Comparison of ENCODE assay signal across 8 cellular contexts in the genomic region with DNA sequence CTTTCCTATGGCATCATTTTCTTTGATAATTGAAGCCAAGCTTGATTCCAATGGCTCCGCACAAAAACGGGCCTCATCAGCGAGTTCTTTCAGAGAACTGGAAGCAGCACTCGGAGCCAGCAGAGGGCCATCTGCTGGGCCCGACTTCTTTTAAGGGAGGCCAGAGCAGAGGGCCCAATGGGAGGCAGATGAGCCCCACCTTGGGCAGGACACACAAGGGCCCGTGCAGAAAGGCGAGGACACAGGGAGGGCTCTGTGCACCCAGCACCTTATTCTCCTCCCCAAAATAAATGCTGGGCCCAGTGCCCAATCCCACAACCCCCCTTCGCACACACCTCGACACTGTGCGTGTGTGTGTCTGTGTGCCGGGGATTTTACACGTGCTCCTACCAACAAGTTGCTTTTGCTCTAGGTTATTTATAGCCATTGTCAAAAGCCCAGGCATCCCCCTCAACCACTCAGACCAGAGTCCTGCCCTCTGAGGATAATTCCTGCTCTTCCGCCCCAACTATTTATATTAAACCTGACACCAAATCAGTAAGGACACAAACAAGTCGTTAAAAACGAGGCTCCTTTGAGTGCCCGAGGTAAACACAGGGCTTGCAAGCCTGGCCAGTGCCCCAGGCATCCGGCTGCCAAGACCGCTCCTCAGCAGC. TPM values are rescaled to one million over a fixed set of nuclear protein-coding genes. Genes with fewer than 3 reads are reported as not detected.
DNase-seq lines count a peak whose midpoint lies in the region; FAIRE-seq and TF ChIP-seq lines count a peak whose summit lies in the region.
"Had no signal": no experiment of that assay in that cellular context is flagged by ENCODE, and none has a peak within 500 bp of the region (broad histone marks: within the 10 kb centered on the region; RNA-seq: fewer than 3 reads in every experiment).

No MANE protein-coding gene starts in this region.

- no peak overlapping the region for H2BK15ac ChIP-seq in mesendoderm (replicated peaks; ENCODE audit: low read depth)

- no peak overlapping the region for H3K18ac ChIP-seq in mesendoderm (ENCODE audit: low read length)

- no peak overlapping the region for H3K4me2 ChIP-seq in mesendoderm (ENCODE audit: low read length)

- in situ Hi-C loops in astrocyte of the cerebellum (cut with HindIII; ENCODE audit: low sequenced_read_pairs): loop anchor here (5.0 to 10.0 kb wide), 2 partner anchors 312 to 430 kb away; no protein-coding TSS in a partner anchor

- peaks cover 26% of the 10 kb centered on the region for H3K4me1 ChIP-seq in thymus (ENCODE audit: control insufficient read depth, insufficient read depth, low read length)
- peaks cover 43% of the 10 kb centered on the region for H3K4me1 ChIP-seq in mesendoderm (ENCODE audit: control insufficient read depth, low read depth, low read length)

- H2BK120ac ChIP-seq in mesendoderm (ENCODE audit: low read depth, low read length): no peak overlapping the region

- H4K5ac ChIP-seq in mesendoderm (ENCODE audit: low read length): no peak overlapping the region

- H3K27me3 ChIP-seq in thymus (ENCODE audit: control insufficient read depth, insufficient read depth): no peaks in the 10 kb centered on the region
- H3K27me3 ChIP-seq in mesendoderm (ENCODE audit: insufficient read depth, low read length, poor library complexity): no peaks in the 10 kb centered on the region
- H3K27me3 ChIP-seq: body of pancreas had no signal

- peaks cover 61% of the 10 kb centered on the region for H3K79me2 ChIP-seq in mesendoderm (ENCODE audit: control insufficient read depth, insufficient read depth, low read length)

- no peak overlapping the region for H3K27ac ChIP-seq in thymus (ENCODE audit: low read depth)
- H3K27ac ChIP-seq in mesendoderm (ENCODE audit: low read depth, low read length): no peak overlapping the region

- H3K4ac ChIP-seq in mesendoderm (ENCODE audit: low read depth, low read length): no peak overlapping the region

- no peak overlapping the region for H2BK5ac ChIP-seq in mesendoderm (ENCODE audit: low read length)

- no peak overlapping the region for H3K23ac ChIP-seq in mesendoderm (ENCODE audit: low read length)

- no peak for TF ChIP-seq POLR2A in GM12892 (IDR thresholded peaks at IDR 0.05; ENCODE audit: low read depth, low read length)

- no peak for FAIRE-seq in GM12892 (lab: Jason Lieb, UNC)

- no peak overlapping the region for H3K9ac ChIP-seq in mesendoderm (ENCODE audit: low read length)

- DNase-seq in LNCaP clone FGC (ENCODE audit: low read depth) (peak; percentile 46), astrocyte of the cerebellum (ENCODE audit: low read depth) (no peak), Kasumi-1 (lab: John Stamatoyannopoulos, UW) (no peak), mesendoderm (no peak), GM12892 (ENCODE audit: insufficient read length) (no peak)

- 0 out of 2 replicates have a peak, but pooled peaks have one; percentile 13 for TF ChIP-seq CTCF in LNCaP clone FGC (IDR thresholded peaks at IDR 0.05; ENCODE audit: control insufficient read depth, extremely low read depth, insufficient read depth)
- peak; percentile 44 for TF ChIP-seq CTCF in astrocyte of the cerebellum (IDR thresholded peaks at IDR 0.05; ENCODE audit: low read depth, low read length, missing control alignments)

- 82% methylated on average over 18 of the region's 18 CpGs for WGBS in thymus
- WGBS in mesendoderm (ENCODE audit: extremely low coverage, insufficient coverage, low lambda C conversion rate): no CpG with 5 or more reads among the region's 18 CpGs

- H3K4me3 ChIP-seq in LNCaP clone FGC (ENCODE audit: low read depth, low read length): no peak overlapping the region
- no peak overlapping the region for H3K4me3 ChIP-seq in astrocyte of the cerebellum (ENCODE audit: low read depth, low read length)
- peak overlapping the region; percentile 2; the same call in 1 of the 2 replicates for H3K4me3 ChIP-seq in iPS-18c (ENCODE audit: insufficient read depth, low read depth, low read length)
- peak overlapping the region; percentile 24 for H3K4me3 ChIP-seq in thymus (ENCODE audit: low read length)
- no peak overlapping the region for H3K4me3 ChIP-seq in mesendoderm (ENCODE audit: low read length)
- H3K4me3 ChIP-seq: body of pancreas had no signal

- H3K9me3 ChIP-seq in iPS-18c (ENCODE audit: control insufficient read depth, insufficient read depth, low read length): no peaks in the 10 kb centered on the region
- no peaks in the 10 kb centered on the region for H3K9me3 ChIP-seq in thymus (ENCODE audit: control insufficient read depth)
- H3K9me3 ChIP-seq: body of pancreas had no signal

- H4K8ac ChIP-seq in mesendoderm (ENCODE audit: low read depth, low read length): no peak overlapping the region

- H3K79me1 ChIP-seq in mesendoderm (ENCODE audit: low read length): peaks cover 31% of the 10 kb centered on the region

- H2AK5ac ChIP-seq in mesendoderm (ENCODE audit: low read length): no peak overlapping the region

- H3K56ac ChIP-seq in mesendoderm (ENCODE audit: low read length): no peak overlapping the region

- H3K36me3 ChIP-seq in thymus (ENCODE audit: control insufficient read depth, insufficient read depth) (peaks cover 38% of the 10 kb centered on the region), mesendoderm (ENCODE audit: control insufficient read depth, insufficient read depth, low read length) (peaks cover 9% of the 10 kb centered on the region)

RNA-seq across cellular contexts. Expression of a gene that starts 6.8 kb away (rescaled TPM):
- 9.8 TPM for polyA plus RNA-seq in thymus
- polyA plus RNA-seq in mesendoderm (2013, experiment 1 of 2): 28.1 TPM
- 28.5 TPM for polyA plus RNA-seq in mesendoderm (2013, experiment 2 of 2)
- polyA plus RNA-seq in GM12892 (2012; ENCODE audit: missing spikeins): 0.34 TPM

Comparison
In these comparisons a context has a peak if more than half of its experiments do, and no peak if none do; other contexts are left out.
1. H3K4me3 ChIP-seq: peak in iPS-18c (single experiment) and thymus (single experiment); none in LNCaP clone FGC (single experiment), astrocyte of the cerebellum (single experiment) and mesendoderm (single experiment).